ENCODE assay signal across 8 cellular contexts in genomic region chr2:173964565-173965371, GRCh38. TPM values are rescaled to one million over a fixed set of nuclear protein-coding genes. Genes with fewer than 3 reads are reported as not detected.
DNase-seq lines count a peak whose midpoint lies in the region; ATAC-seq and TF ChIP-seq lines count a peak whose summit lies in the region.

No MANE protein-coding gene starts in this region.

- ATAC-seq in HG02943 (IDR thresholded peaks at IDR 0.05; ENCODE audit: low read depth, unreplicated experiment), result peak; percentile 28
- ATAC-seq in GM21786 (IDR thresholded peaks at IDR 0.05; ENCODE audit: unreplicated experiment), result no peak

- no peak for TF ChIP-seq CTCF in GM13977 (IDR thresholded peaks at IDR 0.05; ENCODE audit: extremely low read depth, insufficient read depth, missing control alignments)

- DNase-seq in GM13977 (ENCODE audit: low spot score), result peak; percentile 82
- peak; percentile 79 for DNase-seq in NCI-H345 (lab: John Stamatoyannopoulos, UW)
- peak; percentile 72 to 75 for DNase-seq in activated CD4-positive, alpha-beta T cell treated with anti-CD3 and anti-CD28 coated beads for 24 hours (ENCODE audit: low read depth in 2 of 2)
- DNase-seq in cerebellum (ENCODE audit: low spot score), result peak; percentile 79
- peak; percentile 48 for DNase-seq in kidney glomerular epithelial cell (lab: John Stamatoyannopoulos, UW)
- peak; percentile 56 to 78 (median 72) for DNase-seq in stimulated activated CD4-positive, alpha-beta T cell treated with anti-CD3 and anti-CD28 coated beads, Interleukin-1b, Interleukin-23, amount 100 ng/mL, for 24 hours (ENCODE audit: low read depth in 4 of 4, low spot score in 1 of 4)

- in situ Hi-C loops in GM13977 (cut with MboI; ENCODE audit: low pct_unique_long_range_greater_than_20kb, low sequenced_read_pairs, unreplicated experiment), result no loop called here

RNA-seq across cellular contexts. Expression of gene SP3, which starts 0.4 kb away (rescaled TPM):
- 137 TPM for total RNA-seq in cerebellum
